Comparison of ENCODE assay signal across 8 cellular contexts in genomic region chr19:45790942-45791341, GRCh38. TPM values are rescaled to one million over a fixed set of nuclear protein-coding genes. Genes with fewer than 3 reads are reported as not detected.
DNase-seq lines count a peak whose midpoint lies in the region; ATAC-seq and TF ChIP-seq lines count a peak whose summit lies in the region.

No MANE protein-coding gene starts in this region.

- TF ChIP-seq POLR2A in ovary (IDR thresholded peaks at IDR 0.05) (no peak), esophagus squamous epithelium (IDR thresholded peaks at IDR 0.05) (no peak)

- H3K9me3 ChIP-seq in HUES48 (ENCODE audit: control insufficient read depth, insufficient read depth, low read length), result no peaks in the 10 kb centered on the region
- H3K9me3 ChIP-seq in ovary, result no peaks in the 10 kb centered on the region
- no peaks in the 10 kb centered on the region for H3K9me3 ChIP-seq in esophagus squamous epithelium

- peak overlapping the region; percentile 7 for H3K27ac Mint-ChIP-seq in activated CD4-positive, alpha-beta memory T cell treated with anti-CD3 and anti-CD28 coated beads for 36 hours
- peak overlapping the region; percentile 37 for H3K27ac Mint-ChIP-seq in memory B cell

- H3K4me1 ChIP-seq in HUES48 (ENCODE audit: control insufficient read depth, insufficient read depth, low read length) (peaks cover 3% of the 10 kb centered on the region), ovary (ENCODE audit: insufficient read depth) (peaks cover 6% of the 10 kb centered on the region), esophagus squamous epithelium (peaks cover 16 to 32% (median 18%) of the 10 kb centered on the region in 3 donors)

- peaks cover 30% of the 10 kb centered on the region for H3K4me1 Mint-ChIP-seq in activated CD4-positive, alpha-beta memory T cell treated with anti-CD3 and anti-CD28 coated beads for 36 hours (ENCODE audit: low read depth)
- peaks cover 28% of the 10 kb centered on the region for H3K4me1 Mint-ChIP-seq in memory B cell

- peaks cover 47% of the 10 kb centered on the region for H3K36me3 Mint-ChIP-seq in activated CD4-positive, alpha-beta memory T cell treated with anti-CD3 and anti-CD28 coated beads for 36 hours
- H3K36me3 Mint-ChIP-seq in memory B cell, result peaks cover 25% of the 10 kb centered on the region

- peak overlapping the region; percentile 94 for H3K4me3 Mint-ChIP-seq in activated CD4-positive, alpha-beta memory T cell treated with anti-CD3 and anti-CD28 coated beads for 36 hours
- peak overlapping the region; percentile 93 for H3K4me3 Mint-ChIP-seq in memory B cell

- CTCF ChIA-PET in BJ (lab: Yijun Ruan, JAX), result interaction anchor here (0.6 to 2.4 kb wide), 3 partner anchors 8 to 21 kb away, joined by 3 to 13 read pairs (median 4); partner anchors contain the start of gene DMPK
- CTCF ChIA-PET in activated CD4-positive, alpha-beta memory T cell treated with anti-CD3 and anti-CD28 coated beads for 36 hours (lab: Charles Lee), result interaction anchor here (0.9 to 1.4 kb wide), 4 partner anchors 8 to 26 kb away, joined by 3 to 5 read pairs (median 4); partner anchors contain the start of gene SIX5

- intact Hi-C loops in activated CD4-positive, alpha-beta memory T cell treated with anti-CD3 and anti-CD28 coated beads for 36 hours (cut with micrococcal nuclease), result loop anchor here (1.0 kb wide), 1 partner anchor 21 kb away; no protein-coding TSS in a partner anchor
- intact Hi-C loops in ovary (cut with DNase I), result no loop called here
- intact Hi-C loops in esophagus squamous epithelium (cut with DNase I), result no loop called here

- DNase-seq in BJ (ENCODE audit: low read depth) (no peak), memory B cell (ENCODE audit: low spot score in 2 of 2) (no peak), ovary (no peak), esophagus squamous epithelium (lab: John Stamatoyannopoulos, UW) (no peak), HuH-7 (ENCODE audit: low spot score) (no peak)
- peak; percentile 55 for DNase-seq in activated CD4-positive, alpha-beta memory T cell treated with anti-CD3 and anti-CD28 coated beads for 36 hours

- WGBS in ovary, 3 donors, result 82 to 87% (median 87%) methylated on average over 8 of the region's 8 CpGs
- 77 to 78% methylated on average over 8 of the region's 8 CpGs for WGBS in esophagus squamous epithelium, 2 donors

- H3K27ac ChIP-seq in HUES48 (ENCODE audit: low read depth, low read length) (no peak overlapping the region), ovary (no peak overlapping the region), esophagus squamous epithelium (no peak overlapping the region)

- peaks cover 16% of the 10 kb centered on the region for H3K27me3 Mint-ChIP-seq in activated CD4-positive, alpha-beta memory T cell treated with anti-CD3 and anti-CD28 coated beads for 36 hours
- no peaks in the 10 kb centered on the region for H3K27me3 Mint-ChIP-seq in memory B cell

- peaks cover 27% of the 10 kb centered on the region for H3K36me3 ChIP-seq in BJ (ENCODE audit: control insufficient read depth, insufficient read depth, low read length)
- peaks cover 40% of the 10 kb centered on the region for H3K36me3 ChIP-seq in HUES48 (ENCODE audit: control insufficient read depth, insufficient read depth, low read length)
- H3K36me3 ChIP-seq in ovary, result no peaks in the 10 kb centered on the region
- peaks cover 16 to 51% (median 20%) of the 10 kb centered on the region in 3 donors for H3K36me3 ChIP-seq in esophagus squamous epithelium

- H3K9ac ChIP-seq in HUES48 (ENCODE audit: low read depth, low read length), result no peak overlapping the region

- H3K27me3 ChIP-seq in BJ (ENCODE audit: control insufficient read depth, insufficient read depth, low read length), result no peaks in the 10 kb centered on the region
- H3K27me3 ChIP-seq in HUES48 (ENCODE audit: control insufficient read depth, insufficient read depth, low read length), result no peaks in the 10 kb centered on the region
- no peaks in the 10 kb centered on the region for H3K27me3 ChIP-seq in ovary
- no peaks in the 10 kb centered on the region for H3K27me3 ChIP-seq in esophagus squamous epithelium

- H3K9me3 Mint-ChIP-seq in activated CD4-positive, alpha-beta memory T cell treated with anti-CD3 and anti-CD28 coated beads for 36 hours, result no peaks in the 10 kb centered on the region
- no peaks in the 10 kb centered on the region for H3K9me3 Mint-ChIP-seq in memory B cell

- no peak for TF ChIP-seq EP300 in ovary (IDR thresholded peaks at IDR 0.05)

- POLR2A ChIA-PET in BJ (lab: Charles Lee), result no interaction called here
- POLR2A ChIA-PET in activated CD4-positive, alpha-beta memory T cell treated with anti-CD3 and anti-CD28 coated beads for 36 hours (lab: Charles Lee), result no interaction called here

- ATAC-seq in memory B cell (ENCODE audit: low read depth), result no peak
- ATAC-seq in GM21515 (IDR thresholded peaks at IDR 0.05; ENCODE audit: unreplicated experiment), result no peak

- TF ChIP-seq CTCF in BJ (IDR thresholded peaks at IDR 0.05; ENCODE audit: insufficient read depth, low read depth, low read length), result no peak
- no peak for TF ChIP-seq CTCF in ovary (IDR thresholded peaks at IDR 0.05)
- no peak for TF ChIP-seq CTCF in esophagus squamous epithelium (IDR thresholded peaks at IDR 0.05)

- H3K4me3 ChIP-seq in BJ (ENCODE audit: low read depth, low read length) (peak overlapping the region; percentile 54; the same call in 1 of the 2 replicates), HUES48 (ENCODE audit: low read depth, low read length) (peak overlapping the region; percentile 79; the same call in 1 of the 2 replicates), ovary (no peak overlapping the region), esophagus squamous epithelium (peak overlapping the region in 1 of 4 donors; percentile 88)

RNA-seq across cellular contexts. Expression of gene DMWD, which starts 1.7 kb away (rescaled TPM):
- polyA plus RNA-seq in BJ (2011; rRNA removed) (20.3 and 28.6 TPM in 2 replicates), ovary (10 to 100 TPM; 11.4 to 33.9 TPM)
- polyA minus RNA-seq in BJ (2011; rRNA and poly(A)+ RNA removed), result 20.5 and 26.2 TPM in 2 replicates
- 10 to 100 TPM; 43.1 to 45.8 TPM for total RNA-seq in activated CD4-positive, alpha-beta memory T cell treated with anti-CD3 and anti-CD28 coated beads for 36 hours
- total RNA-seq in ovary (10 to 100 TPM; 28.4 to 85.4 (median 61.1) TPM), esophagus squamous epithelium (10 to 100 TPM in 3 of 4 donors, 1 to 10 TPM in 1; 9.1 to 32.2 (median 23.5) TPM)

RNA-seq across cellular contexts. Expression of gene DMPK, which starts 8.7 kb away (rescaled TPM):
- polyA plus RNA-seq in BJ (2011; rRNA removed), result 86.2 and 131 TPM in 2 replicates
- 40.2 and 46.7 TPM in 2 replicates for polyA minus RNA-seq in BJ (2011; rRNA and poly(A)+ RNA removed)
- 10 to 100 TPM; 10.7 to 11.0 TPM for total RNA-seq in activated CD4-positive, alpha-beta memory T cell treated with anti-CD3 and anti-CD28 coated beads for 36 hours
- total RNA-seq in ovary, result 100 to 1,000 TPM in 2 of 7 donors, 10 to 100 TPM in 5; 21.0 to 105 (median 62.5) TPM
- polyA plus RNA-seq in ovary, result 10 to 100 TPM; 24.3 to 56.7 TPM
- 10 to 100 TPM; 15.8 to 36.6 (median 17.2) TPM for total RNA-seq in esophagus squamous epithelium

RNA-seq across cellular contexts. Expression of gene SIX5, which starts 21.9 kb away (rescaled TPM):
- polyA plus RNA-seq in BJ (2011; rRNA removed), result 6.6 and 12.5 TPM in 2 replicates
- polyA minus RNA-seq in BJ (2011; rRNA and poly(A)+ RNA removed), result 7.2 and 8.6 TPM in 2 replicates
- total RNA-seq in activated CD4-positive, alpha-beta memory T cell treated with anti-CD3 and anti-CD28 coated beads for 36 hours, result 1 to 10 TPM; 2.3 to 2.4 TPM
- 10 to 100 TPM; 21.0 to 64.4 (median 44.4) TPM for total RNA-seq in ovary
- polyA plus RNA-seq in ovary, result 10 to 100 TPM in 1 of 2 donors, 1 to 10 TPM in 1; 5.4 to 43.5 TPM
- total RNA-seq in esophagus squamous epithelium, result 10 to 100 TPM in 2 of 4 donors, 1 to 10 TPM in 2; 5.8 to 13.5 (median 10.1) TPM

RNA-seq across cellular contexts. Expression of gene RSPH6A, which starts 24.2 kb away (rescaled TPM):
- polyA plus RNA-seq in BJ (2011; rRNA removed) (not detected in 2 replicates), ovary (not detected)
- polyA minus RNA-seq in BJ (2011; rRNA and poly(A)+ RNA removed), result 0.09 and 0.10 TPM in 2 replicates
- total RNA-seq in activated CD4-positive, alpha-beta memory T cell treated with anti-CD3 and anti-CD28 coated beads for 36 hours, result under 1 TPM; 0.12 to 0.19 TPM
- total RNA-seq in ovary (under 1 TPM in 2 of 7 donors, not detected in 5; 0.13 to 0.15 TPM), esophagus squamous epithelium (under 1 TPM in 1 of 4 donors, not detected in 3; 0.19 TPM)

RNA-seq across cellular contexts. Expression of gene MEIOSIN, which starts 57.7 kb away (rescaled TPM):
- not detected in 2 replicates for polyA plus RNA-seq in BJ (2011; rRNA removed)
- not detected in 2 replicates for polyA minus RNA-seq in BJ (2011; rRNA and poly(A)+ RNA removed)
- total RNA-seq in activated CD4-positive, alpha-beta memory T cell treated with anti-CD3 and anti-CD28 coated beads for 36 hours, result not detected
- total RNA-seq in ovary, result not detected
- not detected for polyA plus RNA-seq in ovary
- total RNA-seq in esophagus squamous epithelium, result not detected
